Comparison of ENCODE assay signal across 27 cellular contexts in the genomic region with DNA sequence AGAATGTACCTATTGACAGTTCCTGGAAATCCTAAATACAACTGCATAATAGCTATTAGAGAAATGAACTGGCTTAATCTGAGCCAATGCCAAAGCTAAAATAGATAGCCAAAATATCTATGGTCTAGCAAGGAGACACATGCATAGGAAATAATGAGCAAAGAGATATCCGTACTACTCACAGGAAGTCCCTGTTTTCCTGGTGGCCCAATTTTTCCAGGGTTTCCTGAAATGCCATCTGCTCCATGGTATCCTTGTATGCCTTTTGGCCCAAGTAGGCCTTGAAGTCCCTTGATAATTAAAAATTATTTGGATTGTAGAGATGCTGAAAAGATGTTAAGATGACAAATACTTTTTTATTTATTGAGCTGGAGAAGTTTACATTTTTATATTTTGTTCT.
"Had no signal": no experiment of that assay in that cellular context is flagged by ENCODE, and none has a peak within 500 bp of the region (broad histone marks: within the 10 kb centered on the region; RNA-seq: fewer than 3 reads in every experiment).

No MANE protein-coding gene starts in this region.

- DNase-seq: Karpas-422, MM.1S, MV-4-11, NCI-H1092, NCI-H1436 treated with DMSO at 0.1 percent for 48 hours, NCI-H1694 treated with DMSO at 0.1 percent for 48 hours, NCI-H187 treated with DMSO at 0.1 percent for 48 hours, NCI-H2029, NCI-H2081, NCI-H2171 treated with DMSO at 0.1 percent for 48 hours, NCI-H2227 treated with DMSO at 0.1 percent for 48 hours, NCI-H345, NCI-H446 treated with DMSO at 0.1 percent for 48 hours, NCI-H510A, NCI-H524, NCI-H526, NCI-H774, PC-9, SHP77, SIG-M5, SJCRH30, T-cell had no signal

- H3K27ac ChIP-seq: KMS-11, PC-9, RWPE1, SJCRH30, SK-N-MC had no signal

- H3K4me3 ChIP-seq: PC-9, SJCRH30, SK-N-MC had no signal

- H3K36me3 ChIP-seq: SJCRH30 had no signal

- H3K4me1 ChIP-seq: SJCRH30 had no signal

- H3K27me3 ChIP-seq: SJCRH30 had no signal

- ATAC-seq: Panc1, SK-N-SH treated with all-trans-retinoic acid at 6 μM for 48 hours, T-cell had no signal

- H3K9me3 ChIP-seq: SJCRH30 had no signal
